Comparison of ENCODE assay signal across 18 cellular contexts in genomic region chr5:122849746-122850145, GRCh38. TPM values are rescaled to one million over a fixed set of nuclear protein-coding genes. Genes with fewer than 3 reads are reported as not detected.
DNase-seq lines count a peak whose midpoint lies in the region; ATAC-seq and TF ChIP-seq lines count a peak whose summit lies in the region.
"Had no signal": no experiment of that assay in that cellular context is flagged by ENCODE, and none has a peak within 500 bp of the region (broad histone marks: within the 10 kb centered on the region; RNA-seq: fewer than 3 reads in every experiment).

No MANE protein-coding gene starts in this region.

- H2AK5ac ChIP-seq in mesendoderm (ENCODE audit: low read length), result no peak overlapping the region

- H3K27ac Mint-ChIP-seq in CD8-positive, alpha-beta memory T cell, result peak overlapping the region in 6 of 8 donors; percentile 2 to 56 (median 11)
- H3K27ac Mint-ChIP-seq: activated B cell treated with CpG ODN at 0.5 μM for 24 hours; endodermal cell; stimulated activated naive CD8-positive, alpha-beta T cell treated with anti-CD3 and anti-CD28 coated beads, Interleukin-15, Interleukin-2, amounts not matched to agents 100 ng/mL and 50 ng/mL, for 24 hours had no signal

- ATAC-seq in GM18870 (IDR thresholded peaks at IDR 0.05; ENCODE audit: unreplicated experiment) (no peak), HG02798 (IDR thresholded peaks at IDR 0.05; ENCODE audit: poor library complexity, unreplicated experiment) (no peak), HG03354 (IDR thresholded peaks at IDR 0.05; ENCODE audit: poor library complexity, severe bottlenecking, unreplicated experiment) (no peak), HG03442 (IDR thresholded peaks at IDR 0.05; ENCODE audit: unreplicated experiment) (no peak)
- ATAC-seq: CD8-positive, alpha-beta T cell had no signal

- POLR2A ChIA-PET in CD8-positive, alpha-beta memory T cell (lab: Charles Lee), result no interaction called here

- H3K79me1 ChIP-seq in mesendoderm (ENCODE audit: low read length), result peaks cover 1% of the 10 kb centered on the region

- H3K79me2 ChIP-seq in mesendoderm (ENCODE audit: control insufficient read depth, insufficient read depth, low read length), result no peaks in the 10 kb centered on the region

- no peak overlapping the region for H2BK5ac ChIP-seq in mesendoderm (ENCODE audit: low read length)

- TF ChIP-seq CTCF in choroid plexus epithelial cell (conservative IDR thresholded peaks at IDR 0.05; ENCODE audit: low read depth, low read length), result no peak

- H3K36me3 ChIP-seq in CD8-positive, alpha-beta memory T cell (ENCODE audit: insufficient read depth, low read length), result no peaks in the 10 kb centered on the region
- H3K36me3 ChIP-seq in mesendoderm (ENCODE audit: control insufficient read depth, insufficient read depth, low read length), result no peaks in the 10 kb centered on the region
- H3K36me3 ChIP-seq: adrenal gland had no signal

- no peak overlapping the region for H3K27ac ChIP-seq in CD8-positive, alpha-beta memory T cell (ENCODE audit: low read depth, low read length)
- H3K27ac ChIP-seq in mesendoderm (ENCODE audit: low read depth, low read length), result no peak overlapping the region

- peaks cover 3% of the 10 kb centered on the region for H3K4me1 ChIP-seq in CD8-positive, alpha-beta memory T cell (ENCODE audit: insufficient read depth, low read length)
- peaks cover 3% of the 10 kb centered on the region for H3K4me1 ChIP-seq in mesendoderm (ENCODE audit: control insufficient read depth, low read depth, low read length)

- no peak overlapping the region for H2BK120ac ChIP-seq in mesendoderm (ENCODE audit: low read depth, low read length)

- H3K4me1 Mint-ChIP-seq in CD8-positive, alpha-beta memory T cell, result peaks cover 14 to 26% (median 25%) of the 10 kb centered on the region in 3 donors

- H3K9me3 Mint-ChIP-seq in CD8-positive, alpha-beta memory T cell, result no peaks in the 10 kb centered on the region
- H3K9me3 Mint-ChIP-seq: activated B cell treated with CpG ODN at 0.5 μM for 24 hours; CD8-positive, alpha-beta T cell; endodermal cell; stimulated activated naive CD8-positive, alpha-beta T cell treated with anti-CD3 and anti-CD28 coated beads, Interleukin-15, Interleukin-2, amounts not matched to agents 100 ng/mL and 50 ng/mL, for 24 hours had no signal

- peak overlapping the region in 1 of 7 donors; percentile 10 for H3K4me3 Mint-ChIP-seq in CD8-positive, alpha-beta memory T cell
- H3K4me3 Mint-ChIP-seq: activated B cell treated with CpG ODN at 0.5 μM for 24 hours; CD8-positive, alpha-beta T cell; endodermal cell; stimulated activated naive CD8-positive, alpha-beta T cell treated with anti-CD3 and anti-CD28 coated beads, Interleukin-15, Interleukin-2, amounts not matched to agents 100 ng/mL and 50 ng/mL, for 24 hours had no signal

- WGBS in mesendoderm (ENCODE audit: extremely low coverage, insufficient coverage, low lambda C conversion rate), result no CpG with 5 or more reads among the region's 1 CpG

- H3K4me3 ChIP-seq in CD8-positive, alpha-beta memory T cell (ENCODE audit: low read length), result no peak overlapping the region
- H3K4me3 ChIP-seq in choroid plexus epithelial cell (ENCODE audit: low read depth, low read length) (no peak overlapping the region), mesendoderm (ENCODE audit: low read length) (no peak overlapping the region)
- H3K4me3 ChIP-seq: adrenal gland had no signal

- CTCF ChIA-PET in CD8-positive, alpha-beta memory T cell (lab: Charles Lee), result no interaction called here

- no peak overlapping the region for H4K5ac ChIP-seq in mesendoderm (ENCODE audit: low read length)

- no peak overlapping the region for H4K8ac ChIP-seq in mesendoderm (ENCODE audit: low read depth, low read length)

- DNase-seq in CD8-positive, alpha-beta memory T cell, result no peak
- peak; percentile 26 for DNase-seq in MV-4-11 (lab: John Stamatoyannopoulos, UW)
- peak; percentile 70 for DNase-seq in choroid plexus epithelial cell (ENCODE audit: low read depth)
- DNase-seq in mesendoderm, result peak; percentile 75
- DNase-seq: activated B cell treated with CpG ODN at 0.5 μM for 24 hours; activated T-cell treated with anti-CD3 and anti-CD28 coated beads for 4 hours; adrenal gland; CD8-positive, alpha-beta T cell; endodermal cell; MM.1S; NCI-H510A; Right ventricle myocardium superior; stimulated activated CD4-positive, alpha-beta T cell treated with anti-CD3 and anti-CD28 coated beads, Interleukin-4, amount 100 ng/mL, for 4 hours had no signal

- H3K4ac ChIP-seq in mesendoderm (ENCODE audit: low read depth, low read length), result no peak overlapping the region

- no peaks in the 10 kb centered on the region for H3K27me3 Mint-ChIP-seq in CD8-positive, alpha-beta memory T cell
- H3K27me3 Mint-ChIP-seq: activated B cell treated with CpG ODN at 0.5 μM for 24 hours had no signal

- no peak overlapping the region for H3K56ac ChIP-seq in mesendoderm (ENCODE audit: low read length)

- no peak overlapping the region for H3K9ac ChIP-seq in mesendoderm (ENCODE audit: low read length)

- no peaks in the 10 kb centered on the region for H3K9me3 ChIP-seq in CD8-positive, alpha-beta memory T cell (ENCODE audit: low read length)
- H3K9me3 ChIP-seq: adrenal gland had no signal

- no peak overlapping the region for H3K18ac ChIP-seq in mesendoderm (ENCODE audit: low read length)

- H2BK15ac ChIP-seq in mesendoderm (replicated peaks; ENCODE audit: low read depth), result no peak overlapping the region

- H3K4me2 ChIP-seq in mesendoderm (ENCODE audit: low read length), result no peak overlapping the region

- no peaks in the 10 kb centered on the region for H3K27me3 ChIP-seq in CD8-positive, alpha-beta memory T cell (ENCODE audit: insufficient read depth, low read length, poor library complexity, severe bottlenecking)
- H3K27me3 ChIP-seq in mesendoderm (ENCODE audit: insufficient read depth, low read length, poor library complexity), result no peaks in the 10 kb centered on the region
- H3K27me3 ChIP-seq: adrenal gland had no signal

- H3K36me3 Mint-ChIP-seq in CD8-positive, alpha-beta memory T cell, result peaks cover 0 to 2% (median 0%) of the 10 kb centered on the region in 3 donors
- H3K36me3 Mint-ChIP-seq: CD8-positive, alpha-beta T cell had no signal

- H3K23ac ChIP-seq in mesendoderm (ENCODE audit: low read length), result no peak overlapping the region

RNA-seq across cellular contexts. Expression of gene SNX24, which starts 4.3 kb away (rescaled TPM):
- total RNA-seq in CD8-positive, alpha-beta memory T cell, result 1 to 10 TPM; 4.0 to 4.4 TPM
- 5.1 TPM for polyA plus RNA-seq in CD8-positive, alpha-beta memory T cell
- 15.8 TPM for polyA plus RNA-seq in mesendoderm (2013, experiment 1 of 2)
- 14.4 TPM for polyA plus RNA-seq in mesendoderm (2013, experiment 2 of 2)

Comparison
In these comparisons a context has a peak if more than half of its experiments do, and no peak if none do; other contexts are left out.
1. DNase-seq: peak in MV-4-11 (single experiment), choroid plexus epithelial cell (single experiment) and mesendoderm (single experiment); none in CD8-positive, alpha-beta memory T cell (0 of 5).